ENCODE assay signal across 22 cellular contexts in genomic region chr10:95925033-95925432, GRCh38. TPM values are rescaled to one million over a fixed set of nuclear protein-coding genes. Genes with fewer than 3 reads are reported as not detected.
DNase-seq lines count a peak whose midpoint lies in the region; ATAC-seq, FAIRE-seq and TF ChIP-seq lines count a peak whose summit lies in the region.
"Had no signal": no experiment of that assay in that cellular context is flagged by ENCODE, and none has a peak within 500 bp of the region (broad histone marks: within the 10 kb centered on the region; RNA-seq: fewer than 3 reads in every experiment).

No MANE protein-coding gene starts in this region.

- 33 to 37% methylated on average over 3 of the region's 3 CpGs for WGBS in pancreas, 2 donors

- no peak overlapping the region for H3K27ac ChIP-seq in pancreas
- H3K27ac ChIP-seq: C4-2B had no signal

- H3K9me3 ChIP-seq in pancreas = no peaks in the 10 kb centered on the region
- H3K9me3 ChIP-seq: Caco-2 had no signal

- peak; percentile 67 for ATAC-seq in left colon
- peak in 3 of 4 donors; percentile 35 to 77 (median 42) for ATAC-seq in pancreas
- ATAC-seq: CD8-positive, alpha-beta T cell; GM12878; GM23338; HCT116 had no signal

- no peak for FAIRE-seq in pancreas (lab: Jason Lieb, UNC)
- FAIRE-seq: GM12878, GM19239 had no signal

- DNase-seq in SK-MEL-5 (ENCODE audit: low read depth, low spot score) = peak; percentile 11
- no peak for DNase-seq in left colon
- no peak for DNase-seq in pancreas
- no peak for DNase-seq in C1 segment of cervical spinal cord (lab: John Stamatoyannopoulos, UW)
- no peak for DNase-seq in head of caudate nucleus
- DNase-seq in iPS-NIHi7 (ENCODE audit: extremely low spot score) = no peak
- DNase-seq: Caco-2; CD4-positive, CD25-positive, alpha-beta regulatory T cell; CD8-positive, alpha-beta T cell; DMS 273 treated with DMSO at 0.1 percent for 48 hours; DMS79; EL; GDM1; H9 had no signal

- in situ Hi-C loops in SK-MEL-5 (cut with HindIII; ENCODE audit: low pct_unique_long_range_greater_than_20kb, low sequenced_read_pairs) = no loop called here

- H3K4me1 ChIP-seq in pancreas = no peaks in the 10 kb centered on the region
- H3K4me1 ChIP-seq: Caco-2 had no signal

- no peaks in the 10 kb centered on the region for H3K27me3 ChIP-seq in pancreas

- intact Hi-C loops in left colon (cut with DNase I, micrococcal nuclease) (no loop called here), pancreas (cut with DNase I) (no loop called here), head of caudate nucleus (cut with DNase I) (no loop called here)

- H3K36me3 ChIP-seq in pancreas = no peaks in the 10 kb centered on the region

- no peak overlapping the region for H3K4me3 ChIP-seq in pancreas
- H3K4me3 ChIP-seq: GM12878, GM23338 had no signal

- no peak for TF ChIP-seq CTCF in pancreas (IDR thresholded peaks at IDR 0.05)

RNA-seq across cellular contexts. Expression of gene CC2D2B, which starts 17.3 kb away (rescaled TPM):
- not detected in 2 replicates for total RNA-seq in SK-MEL-5 (2014; rRNA removed; shearing (Covaris generic))
- not detected in 2 replicates for polyA plus RNA-seq in SK-MEL-5 (2015; cell fraction: cytosol; rRNA removed)
- polyA plus RNA-seq in SK-MEL-5 (2015; cell fraction: nucleus; rRNA removed) = not detected in 2 replicates
- total RNA-seq in left colon (under 1 TPM; 0.37 to 0.87 TPM), pancreas (under 1 TPM in 4 of 6 donors, not detected in 2; 0.09 to 0.55 (median 0.35) TPM)
- polyA plus RNA-seq in pancreas = under 1 TPM; 0.38 to 0.47 TPM
- total RNA-seq: A673; CD8-positive, alpha-beta T cell; H4 had no signal
- polyA plus RNA-seq: BJ had no signal
